Comparison of ENCODE assay signal across 9 cellular contexts in the genomic region with DNA sequence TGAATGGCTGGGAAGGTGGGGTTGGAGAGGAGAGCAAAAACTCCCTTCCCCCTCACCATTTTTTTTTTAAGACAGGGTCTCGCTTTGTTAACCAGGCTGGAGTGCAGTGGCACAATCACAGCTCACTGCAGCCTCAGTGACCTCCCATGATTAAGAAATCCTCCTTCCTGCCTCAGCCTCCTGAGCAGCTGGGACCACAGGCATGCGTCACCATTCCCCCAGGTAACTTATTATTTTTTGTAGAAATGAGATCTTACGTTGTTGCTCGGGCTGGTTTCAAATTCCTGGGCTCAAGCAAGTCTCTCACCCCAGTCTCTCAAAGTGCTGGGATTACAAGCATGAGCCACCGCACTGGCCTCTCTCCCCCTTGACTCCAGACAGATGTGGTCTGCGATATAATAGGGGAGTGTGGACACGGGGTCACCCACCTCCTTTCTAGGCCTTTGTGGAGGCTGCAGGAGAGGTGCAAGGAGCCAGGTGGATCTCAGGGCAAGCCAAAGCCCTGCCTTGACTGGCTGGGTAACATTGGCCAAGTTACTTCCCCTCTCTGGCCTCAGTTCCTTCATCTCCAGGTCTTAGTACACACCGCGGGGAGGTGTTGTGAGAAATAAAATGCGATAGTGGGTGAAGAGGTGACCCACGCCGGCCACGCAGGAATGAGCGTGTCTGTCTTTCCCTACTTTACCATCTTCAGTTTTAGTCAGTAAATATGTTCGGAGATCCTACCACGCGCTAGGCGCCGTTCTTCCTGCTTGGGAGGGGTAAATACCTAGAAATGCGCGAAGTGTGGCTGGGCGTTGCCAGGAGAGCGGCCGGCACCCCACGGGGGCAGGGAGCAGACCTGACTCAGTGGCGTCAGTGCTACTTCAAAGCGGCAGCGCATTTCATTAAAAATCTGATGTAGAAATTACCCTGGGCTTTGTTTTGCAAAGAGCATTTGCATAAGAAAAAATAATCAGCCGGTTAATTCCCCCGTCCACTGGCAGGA. TPM values are rescaled to one million over a fixed set of nuclear protein-coding genes. Genes with fewer than 3 reads are reported as not detected.
DNase-seq lines count a peak whose midpoint lies in the region; ATAC-seq and TF ChIP-seq lines count a peak whose summit lies in the region.
"Had no signal": no experiment of that assay in that cellular context is flagged by ENCODE, and none has a peak within 500 bp of the region (broad histone marks: within the 10 kb centered on the region; RNA-seq: fewer than 3 reads in every experiment).

No MANE protein-coding gene starts in this region.

- TF ChIP-seq CTCF in activated B cell treated with CpG ODN at 0.5 μM for 24 hours (IDR thresholded peaks at IDR 0.05) (no peak), psoas muscle (IDR thresholded peaks at IDR 0.05) (no peak), GM13977 (IDR thresholded peaks at IDR 0.05; ENCODE audit: extremely low read depth, insufficient read depth, missing control alignments) (no peak)

- no peaks in the 10 kb centered on the region for H3K36me3 Mint-ChIP-seq in activated B cell treated with CpG ODN at 0.5 μM for 24 hours (ENCODE audit: low read depth)

- H3K4me1 ChIP-seq in HAP-1 (peaks cover 12% of the 10 kb centered on the region), psoas muscle (no peaks in the 10 kb centered on the region)

- H3K4me3 Mint-ChIP-seq in activated B cell treated with CpG ODN at 0.5 μM for 24 hours: peak overlapping the region; percentile 83

- intact Hi-C loops in activated B cell treated with CpG ODN at 0.5 μM for 24 hours (cut with micrococcal nuclease): loop anchor here (1.0 to 10.0 kb wide), 6 partner anchors 20 to 836 kb away; partner anchors contain the start of gene CORO2B
- intact Hi-C loops in left cardiac atrium (cut with DNase I): loop anchor here (2.0 to 10.0 kb wide), 4 partner anchors 116 to 316 kb away; partner anchors contain the start of gene ANP32A (in 1 of the 2)
- intact Hi-C loops in psoas muscle (cut with DNase I): loop anchor here (2.0 to 5.0 kb wide), 6 partner anchors 114 to 319 kb away; no protein-coding TSS in a partner anchor
- intact Hi-C loops in sciatic nerve (cut with DNase I): loop anchor here (5.0 to 10.0 kb wide), 3 partner anchors 114 to 316 kb away; no protein-coding TSS in a partner anchor

- H3K9me3 ChIP-seq in HAP-1 (no peaks in the 10 kb centered on the region), psoas muscle (no peaks in the 10 kb centered on the region)

- no peaks in the 10 kb centered on the region for H3K9me3 Mint-ChIP-seq in activated B cell treated with CpG ODN at 0.5 μM for 24 hours

- no peak overlapping the region for H3K27ac Mint-ChIP-seq in activated B cell treated with CpG ODN at 0.5 μM for 24 hours

- H3K4me3 ChIP-seq in HAP-1 (peak overlapping the region; percentile 21), psoas muscle (peak overlapping the region; percentile 58)

- POLR2A ChIA-PET in activated B cell treated with CpG ODN at 0.5 μM for 24 hours (lab: Charles Lee): interaction anchor here (1.0 kb wide), 1 partner anchor 73 kb away, joined by 4 read pairs; no protein-coding TSS in a partner anchor

- H3K27me3 ChIP-seq in HAP-1 (ENCODE audit: low read depth) (no peaks in the 10 kb centered on the region), psoas muscle (ENCODE audit: insufficient read depth in 3 of 3, low read length in 2 of 3) (no peaks in the 10 kb centered on the region)

- in situ Hi-C loops in HAP-1 (cut with MboI; ENCODE audit: low sequenced_read_pairs) (loop anchor here (5.0 kb wide), 1 partner anchor 114 kb away; no protein-coding TSS in a partner anchor), GM13977 (cut with MboI; ENCODE audit: low pct_unique_long_range_greater_than_20kb, low sequenced_read_pairs, unreplicated experiment) (loop anchor here (25.0 kb wide), 2 partner anchors 104 to 329 kb away; no protein-coding TSS in a partner anchor)

- H3K4me1 Mint-ChIP-seq in activated B cell treated with CpG ODN at 0.5 μM for 24 hours: peaks cover 23% of the 10 kb centered on the region

- CTCF ChIA-PET in activated B cell treated with CpG ODN at 0.5 μM for 24 hours (lab: Charles Lee): interaction anchor here (0.8 to 6.7 kb wide), 16 partner anchors 8 to 317 kb away, joined by 3 to 107 read pairs (median 8); no protein-coding TSS in a partner anchor

- DNase-seq in HAP-1 (ENCODE audit: low spot score in 2 of 2) (peak in 1 of 2 experiments; percentile 42), activated B cell treated with CpG ODN at 0.5 μM for 24 hours (no peak), left cardiac atrium (no peak), psoas muscle (no peak), GM13977 (ENCODE audit: low spot score) (no peak), GDM1 (lab: John Stamatoyannopoulos, UW) (no peak), dermis blood vessel endothelial cell (no peak), sciatic nerve (ENCODE audit: low spot score) (no peak)

- WGBS in psoas muscle, 3 donors: 55 to 69% (median 58%) methylated on average over 30 of the region's 30 CpGs

- H3K36me3 ChIP-seq in HAP-1 (replicated peaks) (no peaks in the 10 kb centered on the region), psoas muscle (ENCODE audit: insufficient read depth in 1 of 2, low read depth in 1 of 2) (no peaks in the 10 kb centered on the region)
- H3K36me3 ChIP-seq: cardiac muscle cell had no signal

- H3K27me3 Mint-ChIP-seq in activated B cell treated with CpG ODN at 0.5 μM for 24 hours: peaks cover 35% of the 10 kb centered on the region

- ATAC-seq in activated B cell treated with CpG ODN at 0.5 μM for 24 hours (ENCODE audit: low read depth) (no peak), left cardiac atrium (peak; percentile 7 to 42), psoas muscle (no peak), sciatic nerve (no peak)

- no peak overlapping the region for H3K27ac ChIP-seq in psoas muscle
- H3K27ac ChIP-seq: cardiac muscle cell had no signal

RNA-seq across cellular contexts. Expression of gene CORO2B, which starts 20.2 kb away (rescaled TPM):
- total RNA-seq in activated B cell treated with CpG ODN at 0.5 μM for 24 hours (0.64 and 1.0 TPM in 2 replicates), left cardiac atrium (1 to 10 TPM; 8.5 to 8.9 TPM), psoas muscle (1 to 10 TPM; 1.4 to 3.0 (median 2.2) TPM), dermis blood vessel endothelial cell (1.0 and 1.4 TPM in 2 replicates), sciatic nerve (10.2 TPM)
- polyA plus RNA-seq in psoas muscle: 1 to 10 TPM; 1.1 to 3.2 (median 1.2) TPM

Comparison
In these comparisons a context has a peak if more than half of its experiments do, and no peak if none do; other contexts are left out.
1. ATAC-seq: peak in left cardiac atrium (2 of 2); none in activated B cell treated with CpG ODN at 0.5 μM for 24 hours (single experiment), psoas muscle (0 of 4) and sciatic nerve (single experiment).